In genomic region chr16:79271583-79271982, GRCh38 we compare ENCODE assay signal across 23 cellular contexts.
DNase-seq lines count a peak whose midpoint lies in the region; ATAC-seq and TF ChIP-seq lines count a peak whose summit lies in the region.
"Had no signal": no experiment of that assay in that cellular context is flagged by ENCODE, and none has a peak within 500 bp of the region (broad histone marks: within the 10 kb centered on the region; RNA-seq: fewer than 3 reads in every experiment).

No MANE protein-coding gene starts in this region.

- no peaks in the 10 kb centered on the region for H3K9me3 ChIP-seq in CD4-positive, CD25-positive, alpha-beta regulatory T cell (ENCODE audit: control insufficient read depth in 2 of 2, low read length in 2 of 2)
- no peaks in the 10 kb centered on the region for H3K9me3 ChIP-seq in endodermal cell (ENCODE audit: control insufficient read depth, low read length)
- H3K9me3 ChIP-seq: uterus had no signal

- H3K27ac Mint-ChIP-seq in activated CD4-positive, alpha-beta T cell treated with anti-CD3 and anti-CD28 coated beads, Interleukin-2, amount 10 ng/mL, durations not matched to agents 24 days and 14 days = peak overlapping the region; percentile 90
- peak overlapping the region; percentile 85 to 94 (median 92) for H3K27ac Mint-ChIP-seq in CD4-positive, CD25-positive, alpha-beta regulatory T cell
- H3K27ac Mint-ChIP-seq in activated CD8-positive, alpha-beta T cell treated with anti-CD3 and anti-CD28 coated beads for 36 hours = peak overlapping the region; percentile 89
- H3K27ac Mint-ChIP-seq in effector memory CD8-positive, alpha-beta T cell = peak overlapping the region; percentile 87 to 97
- H3K27ac Mint-ChIP-seq in endodermal cell = no peak overlapping the region
- H3K27ac Mint-ChIP-seq: B cell, memory B cell had no signal

- H3K9me3 Mint-ChIP-seq in activated CD4-positive, alpha-beta T cell treated with anti-CD3 and anti-CD28 coated beads, Interleukin-2, amount 10 ng/mL, durations not matched to agents 24 days and 14 days = peaks cover 7% of the 10 kb centered on the region
- no peaks in the 10 kb centered on the region for H3K9me3 Mint-ChIP-seq in CD4-positive, CD25-positive, alpha-beta regulatory T cell
- no peaks in the 10 kb centered on the region for H3K9me3 Mint-ChIP-seq in activated CD8-positive, alpha-beta T cell treated with anti-CD3 and anti-CD28 coated beads for 36 hours
- H3K9me3 Mint-ChIP-seq in effector memory CD8-positive, alpha-beta T cell = no peaks in the 10 kb centered on the region
- H3K9me3 Mint-ChIP-seq in endodermal cell = no peaks in the 10 kb centered on the region
- H3K9me3 Mint-ChIP-seq: memory B cell had no signal

- 0% methylated on average over 1 of the region's 1 CpG; no CpG with 5 or more reads in 1 of the 2 experiments for WGBS in endodermal cell (ENCODE audit: insufficient coverage in 1 of 2, insufficient read length in 1 of 2), 2 experiments

- H3K36me3 ChIP-seq in CD4-positive, CD25-positive, alpha-beta regulatory T cell (ENCODE audit: control insufficient read depth, insufficient read depth, low read length) = no peaks in the 10 kb centered on the region
- no peaks in the 10 kb centered on the region for H3K36me3 ChIP-seq in endodermal cell (ENCODE audit: control insufficient read depth, insufficient read depth, low read length)
- H3K36me3 ChIP-seq: uterus had no signal

- no peak for TF ChIP-seq CTCF in activated CD8-positive, alpha-beta T cell treated with anti-CD3 and anti-CD28 coated beads for 36 hours (IDR thresholded peaks at IDR 0.05)
- TF ChIP-seq CTCF in endodermal cell (conservative IDR thresholded peaks at IDR 0.05) = no peak

- peak overlapping the region; percentile 62 for H3K4me3 ChIP-seq in CD4-positive, CD25-positive, alpha-beta regulatory T cell (ENCODE audit: low read depth, low read length)
- H3K4me3 ChIP-seq in endodermal cell (ENCODE audit: low read length) = no peak overlapping the region
- H3K4me3 ChIP-seq: uterus had no signal

- no peaks in the 10 kb centered on the region for H3K27me3 ChIP-seq in CD4-positive, CD25-positive, alpha-beta regulatory T cell (ENCODE audit: control insufficient read depth, insufficient read depth, low read length)
- no peaks in the 10 kb centered on the region for H3K27me3 ChIP-seq in endodermal cell (ENCODE audit: control insufficient read depth, insufficient read depth, low read length, poor library complexity, severe bottlenecking)
- H3K27me3 ChIP-seq: foreskin keratinocyte, uterus had no signal

- H3K27ac ChIP-seq in CD4-positive, CD25-positive, alpha-beta regulatory T cell (ENCODE audit: insufficient read depth, low read length, poor library complexity, severe bottlenecking) = peak overlapping the region; percentile 62
- H3K27ac ChIP-seq in endodermal cell (ENCODE audit: low read depth, low read length) = no peak overlapping the region
- H3K27ac ChIP-seq: foreskin keratinocyte, uterus had no signal

- DNase-seq in activated CD4-positive, alpha-beta T cell treated with anti-CD3 and anti-CD28 coated beads, Interleukin-2, amount 10 ng/mL, durations not matched to agents 24 days and 14 days = no peak
- no peak for DNase-seq in activated CD4-positive, alpha-beta T cell treated with anti-CD3 and anti-CD28 coated beads for 48 hours
- DNase-seq in CD4-positive, CD25-positive, alpha-beta regulatory T cell = no peak
- no peak for DNase-seq in activated CD8-positive, alpha-beta T cell treated with anti-CD3 and anti-CD28 coated beads for 36 hours
- no peak for DNase-seq in effector memory CD8-positive, alpha-beta T cell
- DNase-seq in putamen (ENCODE audit: low spot score) (no peak), endodermal cell (no peak), ureter (ENCODE audit: low spot score) (no peak)
- DNase-seq: effector CD8-positive, alpha-beta T cell; foreskin keratinocyte; Kasumi-1; NCI-H1048; NCI-H187; NCI-H526; nucleus accumbens; SIG-M5; uterus had no signal

- peaks cover 72% of the 10 kb centered on the region for H3K4me1 Mint-ChIP-seq in activated CD4-positive, alpha-beta T cell treated with anti-CD3 and anti-CD28 coated beads, Interleukin-2, amount 10 ng/mL, durations not matched to agents 24 days and 14 days
- peaks cover 15 to 80% (median 57%) of the 10 kb centered on the region in 4 donors for H3K4me1 Mint-ChIP-seq in CD4-positive, CD25-positive, alpha-beta regulatory T cell
- H3K4me1 Mint-ChIP-seq in activated CD8-positive, alpha-beta T cell treated with anti-CD3 and anti-CD28 coated beads for 36 hours (ENCODE audit: low read depth) = peaks cover 64% of the 10 kb centered on the region
- H3K4me1 Mint-ChIP-seq in effector memory CD8-positive, alpha-beta T cell (ENCODE audit: low read depth in 2 of 2) = peaks cover 66 to 71% of the 10 kb centered on the region in 2 donors
- H3K4me1 Mint-ChIP-seq in endodermal cell = peaks cover 19% of the 10 kb centered on the region

- H3K9ac ChIP-seq in endodermal cell (ENCODE audit: extremely low read depth, low read length, poor library complexity, severe bottlenecking) = no peak overlapping the region

- H3K4me3 Mint-ChIP-seq in activated CD4-positive, alpha-beta T cell treated with anti-CD3 and anti-CD28 coated beads, Interleukin-2, amount 10 ng/mL, durations not matched to agents 24 days and 14 days = peak overlapping the region; percentile 77
- peak overlapping the region; percentile 68 to 89 (median 71) for H3K4me3 Mint-ChIP-seq in CD4-positive, CD25-positive, alpha-beta regulatory T cell
- H3K4me3 Mint-ChIP-seq in activated CD8-positive, alpha-beta T cell treated with anti-CD3 and anti-CD28 coated beads for 36 hours = peak overlapping the region; percentile 57
- H3K4me3 Mint-ChIP-seq in effector memory CD8-positive, alpha-beta T cell = peak overlapping the region; percentile 78 to 82
- no peak overlapping the region for H3K4me3 Mint-ChIP-seq in endodermal cell
- H3K4me3 Mint-ChIP-seq: B cell, memory B cell had no signal

- POLR2A ChIA-PET in activated CD8-positive, alpha-beta T cell treated with anti-CD3 and anti-CD28 coated beads for 36 hours (lab: Charles Lee) = interaction anchor here (0.7 to 1.3 kb wide), 5 partner anchors 10 to 197 kb away, joined by 3 to 9 read pairs (median 3); no protein-coding TSS in a partner anchor

- peaks cover 59% of the 10 kb centered on the region for H3K4me1 ChIP-seq in CD4-positive, CD25-positive, alpha-beta regulatory T cell (ENCODE audit: control insufficient read depth, insufficient read depth, low read length, poor library complexity, severe bottlenecking)
- peaks cover 3% of the 10 kb centered on the region for H3K4me1 ChIP-seq in endodermal cell (ENCODE audit: control insufficient read depth, insufficient read depth, low read length)
- H3K4me1 ChIP-seq: foreskin keratinocyte, uterus had no signal

- CTCF ChIA-PET in activated CD8-positive, alpha-beta T cell treated with anti-CD3 and anti-CD28 coated beads for 36 hours (lab: Charles Lee) = interaction anchor here (1.0 kb wide), 1 partner anchor 13 kb away, joined by 3 read pairs; no protein-coding TSS in a partner anchor

- peaks cover 13% of the 10 kb centered on the region for H3K27me3 Mint-ChIP-seq in activated CD4-positive, alpha-beta T cell treated with anti-CD3 and anti-CD28 coated beads, Interleukin-2, amount 10 ng/mL, durations not matched to agents 24 days and 14 days
- peaks cover 5% of the 10 kb centered on the region for H3K27me3 Mint-ChIP-seq in CD4-positive, CD25-positive, alpha-beta regulatory T cell
- H3K27me3 Mint-ChIP-seq in activated CD8-positive, alpha-beta T cell treated with anti-CD3 and anti-CD28 coated beads for 36 hours = peaks cover 53% of the 10 kb centered on the region
- H3K27me3 Mint-ChIP-seq in effector memory CD8-positive, alpha-beta T cell = no peaks in the 10 kb centered on the region
- H3K27me3 Mint-ChIP-seq in endodermal cell (ENCODE audit: insufficient read depth) = no peaks in the 10 kb centered on the region

- intact Hi-C loops in activated CD4-positive, alpha-beta T cell treated with anti-CD3 and anti-CD28 coated beads, Interleukin-2, amount 10 ng/mL, durations not matched to agents 24 days and 14 days (cut with micrococcal nuclease) = loop anchor here (5.0 to 10.0 kb wide), 5 partner anchors 369 to 1733 kb away; partner anchors contain the start of genes CENPN and CMC2
- intact Hi-C loops in activated CD8-positive, alpha-beta T cell treated with anti-CD3 and anti-CD28 coated beads for 36 hours (cut with micrococcal nuclease) = loop anchor here (5.0 kb wide), 1 partner anchor 189 kb away; no protein-coding TSS in a partner anchor

- ATAC-seq in CD4-positive, CD25-positive, alpha-beta regulatory T cell (ENCODE audit: low read depth in 2 of 2) = no peak
- ATAC-seq in activated CD8-positive, alpha-beta T cell treated with anti-CD3 and anti-CD28 coated beads for 36 hours = no peak
- no peak for ATAC-seq in effector memory CD8-positive, alpha-beta T cell (replicated peaks)
- ATAC-seq: esophagus mucosa, foreskin keratinocyte, HCT116, left colon, Panc1 had no signal

- H3K36me3 Mint-ChIP-seq in activated CD4-positive, alpha-beta T cell treated with anti-CD3 and anti-CD28 coated beads, Interleukin-2, amount 10 ng/mL, durations not matched to agents 24 days and 14 days (ENCODE audit: low read depth) = peaks cover 2% of the 10 kb centered on the region
- H3K36me3 Mint-ChIP-seq in CD4-positive, CD25-positive, alpha-beta regulatory T cell = no peaks in the 10 kb centered on the region
- no peaks in the 10 kb centered on the region for H3K36me3 Mint-ChIP-seq in activated CD8-positive, alpha-beta T cell treated with anti-CD3 and anti-CD28 coated beads for 36 hours (ENCODE audit: low read depth)
- peaks cover 12% of the 10 kb centered on the region for H3K36me3 Mint-ChIP-seq in effector memory CD8-positive, alpha-beta T cell (ENCODE audit: insufficient read depth)
- H3K36me3 Mint-ChIP-seq in endodermal cell (ENCODE audit: low read depth) = no peaks in the 10 kb centered on the region
- H3K36me3 Mint-ChIP-seq: memory B cell had no signal
